ENCODE assay signal across 12 cellular contexts in the genomic region with DNA sequence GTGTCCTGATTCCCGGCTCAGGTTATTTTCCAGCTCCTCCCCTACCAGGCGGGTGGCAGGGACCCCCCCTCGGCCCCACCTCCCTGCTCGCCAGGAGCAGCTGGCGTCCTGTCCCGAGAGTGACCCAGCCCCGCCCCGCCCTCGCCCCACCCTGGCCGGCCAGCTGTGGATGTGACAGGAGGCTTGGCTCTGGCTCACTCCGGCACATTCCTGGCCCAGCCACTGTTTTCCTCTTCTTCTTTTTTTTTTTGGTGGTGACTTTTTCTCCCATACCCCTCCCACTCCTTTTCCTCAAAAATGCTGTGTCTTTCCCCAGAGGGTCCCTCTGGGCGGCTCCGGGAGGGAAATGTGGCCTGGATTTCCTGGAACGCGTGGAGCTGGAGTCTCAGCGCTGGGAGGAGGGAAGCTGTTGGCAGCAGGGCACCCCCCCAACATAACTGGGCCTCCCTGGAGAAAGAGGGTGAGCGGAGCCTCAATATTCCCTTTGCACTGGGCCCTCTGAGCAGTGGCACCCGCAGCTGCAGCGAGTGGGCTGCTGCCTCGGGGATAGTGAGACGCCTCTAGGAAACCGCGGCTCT. TPM values are rescaled to one million over a fixed set of nuclear protein-coding genes. Genes with fewer than 3 reads are reported as not detected.
DNase-seq lines count a peak whose midpoint lies in the region; ATAC-seq and TF ChIP-seq lines count a peak whose summit lies in the region.
"Had no signal": no experiment of that assay in that cellular context is flagged by ENCODE, and none has a peak within 500 bp of the region (broad histone marks: within the 10 kb centered on the region; RNA-seq: fewer than 3 reads in every experiment).

No MANE protein-coding gene starts in this region.

- H3K27ac ChIP-seq in lower lobe of right lung: no peak overlapping the region
- H3K27ac ChIP-seq in upper lobe of right lung: no peak overlapping the region
- H3K27ac ChIP-seq: RWPE1 had no signal

- DNase-seq in NCI-H146 (lab: John Stamatoyannopoulos, UW): peak; percentile 39
- no peak for DNase-seq in NCI-H146 treated with DMSO at 0.1 percent for 48 hours (lab: John Stamatoyannopoulos, UW; ENCODE audit: unreplicated experiment)
- DNase-seq in ecto neural progenitor cell (ENCODE audit: low spot score): peak; percentile 73
- DNase-seq in lower lobe of right lung: peak; percentile 54
- DNase-seq in upper lobe of right lung: peak; percentile 74
- DNase-seq in GM19240 (ENCODE audit: insufficient read length, low spot score): no peak
- DNase-seq in activated T-cell treated with anti-CD3 and anti-CD28 coated beads, Interleukin-2, amount 50 U/mL, for 24 hours: no peak
- no peak for DNase-seq in GM13977 (ENCODE audit: low spot score)
- DNase-seq: activated CD4-positive, alpha-beta T cell treated with anti-CD3 and anti-CD28 coated beads, Interleukin-2, amount 50 U/mL, for 4 hours had no signal

- no peak overlapping the region for H3K4me3 Mint-ChIP-seq in activated T-cell treated with anti-CD3 and anti-CD28 coated beads, Interleukin-2, amount 50 U/mL, for 24 hours
- H3K4me3 Mint-ChIP-seq: stimulated activated naive CD8-positive, alpha-beta T cell treated with anti-CD3 and anti-CD28 coated beads, Interleukin-15, Interleukin-2, amounts not matched to agents 100 ng/mL and 50 ng/mL, for 24 hours had no signal

- H3K9me3 ChIP-seq in lower lobe of right lung (no peaks in the 10 kb centered on the region), upper lobe of right lung (no peaks in the 10 kb centered on the region)

- H3K9me3 Mint-ChIP-seq in activated T-cell treated with anti-CD3 and anti-CD28 coated beads, Interleukin-2, amount 50 U/mL, for 24 hours: no peaks in the 10 kb centered on the region
- H3K9me3 Mint-ChIP-seq: stimulated activated naive CD8-positive, alpha-beta T cell treated with anti-CD3 and anti-CD28 coated beads, Interleukin-15, Interleukin-2, amounts not matched to agents 100 ng/mL and 50 ng/mL, for 24 hours had no signal

- H3K36me3 ChIP-seq in lower lobe of right lung (no peaks in the 10 kb centered on the region), upper lobe of right lung (no peaks in the 10 kb centered on the region)

- intact Hi-C loops in lower lobe of right lung (cut with DNase I) (no loop called here), upper lobe of right lung (cut with DNase I) (no loop called here)

- H3K27me3 ChIP-seq in lower lobe of right lung (ENCODE audit: low read depth): peaks cover 33% of the 10 kb centered on the region
- H3K27me3 ChIP-seq in upper lobe of right lung: peaks cover 11% of the 10 kb centered on the region

- H3K4me3 ChIP-seq in lower lobe of right lung (peak overlapping the region; percentile 1), upper lobe of right lung (no peak overlapping the region)
- H3K4me3 ChIP-seq: GM12878 had no signal

- no peaks in the 10 kb centered on the region for H3K36me3 Mint-ChIP-seq in activated T-cell treated with anti-CD3 and anti-CD28 coated beads, Interleukin-2, amount 50 U/mL, for 24 hours (ENCODE audit: low read depth)

- H3K4me1 ChIP-seq in lower lobe of right lung (peaks cover 32% of the 10 kb centered on the region), upper lobe of right lung (peaks cover 12% of the 10 kb centered on the region)

- peak; percentile 69 to 76 for ATAC-seq in lower lobe of right lung
- ATAC-seq in upper lobe of right lung: peak; percentile 71
- ATAC-seq: GM12878 had no signal

- TF ChIP-seq CTCF in lower lobe of right lung (IDR thresholded peaks at IDR 0.05) (no peak), upper lobe of right lung (IDR thresholded peaks at IDR 0.05) (no peak), GM13977 (IDR thresholded peaks at IDR 0.05; ENCODE audit: extremely low read depth, insufficient read depth, missing control alignments) (no peak)

- H3K4me1 Mint-ChIP-seq in activated T-cell treated with anti-CD3 and anti-CD28 coated beads, Interleukin-2, amount 50 U/mL, for 24 hours (ENCODE audit: low read depth): no peaks in the 10 kb centered on the region

- peaks cover 60% of the 10 kb centered on the region for H3K27me3 Mint-ChIP-seq in activated T-cell treated with anti-CD3 and anti-CD28 coated beads, Interleukin-2, amount 50 U/mL, for 24 hours

- in situ Hi-C loops in GM13977 (cut with MboI; ENCODE audit: low pct_unique_long_range_greater_than_20kb, low sequenced_read_pairs, unreplicated experiment): loop anchor here (25.0 kb wide), 1 partner anchor 165 kb away; no protein-coding TSS in a partner anchor

- H3K27ac Mint-ChIP-seq in activated T-cell treated with anti-CD3 and anti-CD28 coated beads, Interleukin-2, amount 50 U/mL, for 24 hours: no peak overlapping the region
- H3K27ac Mint-ChIP-seq: stimulated activated naive CD8-positive, alpha-beta T cell treated with anti-CD3 and anti-CD28 coated beads, Interleukin-15, Interleukin-2, amounts not matched to agents 100 ng/mL and 50 ng/mL, for 24 hours had no signal

RNA-seq across cellular contexts. Expression of a gene that starts 28.3 kb away (rescaled TPM):
- total RNA-seq in lower lobe of right lung: 86.3 TPM
- total RNA-seq in upper lobe of right lung: 84.8 TPM

RNA-seq across cellular contexts. Expression of a gene that starts 38.3 kb away (rescaled TPM):
- total RNA-seq in lower lobe of right lung (0.65 TPM), upper lobe of right lung (0.43 TPM)
- total RNA-seq: GM12878 had no signal

Comparison
In these comparisons a context has a peak if more than half of its experiments do, and no peak if none do; other contexts are left out.
1. DNase-seq: peak in NCI-H146 (single experiment), ecto neural progenitor cell (single experiment), lower lobe of right lung (single experiment) and upper lobe of right lung (single experiment); none in NCI-H146 treated with DMSO at 0.1 percent for 48 hours (single experiment), GM19240 (single experiment), activated T-cell treated with anti-CD3 and anti-CD28 coated beads, Interleukin-2, amount 50 U/mL, for 24 hours (single experiment) and GM13977 (single experiment).